8 cellular contexts compared by ENCODE assay signal in the genomic region with DNA sequence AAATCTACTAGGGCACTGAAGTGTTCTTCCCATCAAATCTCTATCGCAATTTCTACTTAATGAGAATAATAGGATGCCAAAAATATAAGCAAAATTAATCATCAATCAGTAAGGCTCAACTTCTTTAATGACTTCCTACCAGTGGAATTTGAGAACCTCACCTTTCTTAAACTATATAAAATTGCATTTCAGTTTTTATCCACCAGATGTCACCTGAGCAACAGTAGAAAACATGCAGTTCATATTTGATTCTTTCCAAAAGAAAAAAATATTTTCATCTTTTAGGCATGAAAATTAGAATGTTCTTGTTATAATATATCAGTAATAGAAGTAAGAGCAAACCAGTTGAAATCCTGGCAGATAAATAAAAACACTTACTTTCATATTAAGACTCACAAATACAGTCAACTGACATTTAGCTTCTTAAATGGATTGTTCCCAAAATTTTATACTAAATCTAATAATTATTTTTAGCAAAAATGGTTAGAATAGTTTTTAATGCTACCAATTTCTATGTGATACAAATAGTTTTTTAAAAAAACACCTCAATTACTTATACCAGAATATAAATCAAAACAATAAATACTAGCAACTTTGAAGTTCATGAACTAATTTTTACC. TPM values are rescaled to one million over a fixed set of nuclear protein-coding genes. Genes with fewer than 3 reads are reported as not detected.
DNase-seq lines count a peak whose midpoint lies in the region; ATAC-seq, FAIRE-seq and TF ChIP-seq lines count a peak whose summit lies in the region.

No MANE protein-coding gene starts in this region.

- H3K36me3 Mint-ChIP-seq in activated naive CD4-positive, alpha-beta T cell treated with anti-CD3 and anti-CD28 coated beads for 36 hours (ENCODE audit: low read depth) = no peaks in the 10 kb centered on the region

- H3K27ac ChIP-seq in cardiac muscle cell (no peak overlapping the region), K562 (ENCODE audit: extremely low read depth, low read depth, low read length) (no peak overlapping the region)

- no peak overlapping the region for H3K9ac ChIP-seq in K562 (ENCODE audit: insufficient read depth in 1 of 2, low read depth in 2 of 2, low read length in 2 of 2)

- in situ Hi-C loops in K562 (cut with MboI) = loop anchor here (5.0 kb wide), 1 partner anchor 267 kb away; no protein-coding TSS in a partner anchor

- H4K20me1 ChIP-seq in K562 (replicated peaks; ENCODE audit: control insufficient read depth, insufficient read depth, low read length) = no peaks in the 10 kb centered on the region

- H2AFZ ChIP-seq in K562 (ENCODE audit: low read depth, low read length) = no peak overlapping the region

- intact Hi-C loops in cardiac septum (cut with DNase I) = loop anchor here (2.0 to 5.0 kb wide), 2 partner anchors 67 to 279 kb away; no protein-coding TSS in a partner anchor
- intact Hi-C loops in K562 (cut with micrococcal nuclease) = loop anchor here (1.0 to 10.0 kb wide), 5 partner anchors 213 to 757 kb away; partner anchors contain the start of genes AP3S1 and ATG12
- intact Hi-C loops in activated naive CD4-positive, alpha-beta T cell treated with anti-CD3 and anti-CD28 coated beads for 36 hours (cut with micrococcal nuclease) = loop anchor here (1.0 kb wide), 4 partner anchors 264 to 758 kb away; no protein-coding TSS in a partner anchor

- peak; percentile 70 for ATAC-seq in K562

- POLR2A ChIA-PET in K562 (lab: Yijun Ruan, JAX) = no interaction called here

- H3K36me3 ChIP-seq in cardiac muscle cell = no peaks in the 10 kb centered on the region
- no peaks in the 10 kb centered on the region for H3K36me3 ChIP-seq in K562 (ENCODE audit: control insufficient read depth, insufficient read depth, low read length)

- peaks cover 22% of the 10 kb centered on the region for H3K27me3 Mint-ChIP-seq in activated naive CD4-positive, alpha-beta T cell treated with anti-CD3 and anti-CD28 coated beads for 36 hours (ENCODE audit: low read depth)

- CTCF ChIA-PET in K562 (lab: Yijun Ruan, JAX; ENCODE audit: low intra/inter-chr PET ratio) = interaction anchor here (1.0 to 3.2 kb wide), 6 partner anchors 262 to 758 kb away, joined by 3 to 31 read pairs (median 6); no protein-coding TSS in a partner anchor
- CTCF ChIA-PET in activated naive CD4-positive, alpha-beta T cell treated with anti-CD3 and anti-CD28 coated beads for 36 hours (lab: Charles Lee) = interaction anchor here (0.6 to 7.7 kb wide), 17 partner anchors 10 to 547 kb away, joined by 3 to 118 read pairs (median 4); partner anchors contain the start of gene FEM1C

- no peak for TF ChIP-seq EP300 in K562 (IDR thresholded peaks at IDR 0.05; ENCODE audit: low read length)

- no peak overlapping the region for H3K4me3 ChIP-seq in cardiac muscle cell
- no peak overlapping the region for H3K4me3 ChIP-seq in K562

- H3K4me1 Mint-ChIP-seq in activated naive CD4-positive, alpha-beta T cell treated with anti-CD3 and anti-CD28 coated beads for 36 hours (ENCODE audit: low read depth) = no peaks in the 10 kb centered on the region

- FAIRE-seq in K562 (lab: Jason Lieb, UNC) = peak; percentile 65

- no peak overlapping the region for H3K4me2 ChIP-seq in K562 (ENCODE audit: insufficient read depth, low read length)

- BruUV-seq in K562 (replicated peaks; lab: Mats Ljungman, UMichigan) = no TSS peak

- H3K9me3 Mint-ChIP-seq in activated naive CD4-positive, alpha-beta T cell treated with anti-CD3 and anti-CD28 coated beads for 36 hours = no peaks in the 10 kb centered on the region

- WGBS in K562 (ENCODE audit: insufficient coverage, low coverage, missing lambda C conversion rate) = 9% methylated on average over 1 of the region's 1 CpG

- H3K27me3 ChIP-seq in cardiac muscle cell (no peaks in the 10 kb centered on the region), K562 (ENCODE audit: control insufficient read depth in 2 of 2, insufficient read depth in 2 of 2, low read length in 2 of 2) (no peaks in the 10 kb centered on the region)

- TF ChIP-seq POLR2A in K562 (conservative IDR thresholded peaks at IDR 0.05) = no peak

- DNase-seq in cardiac muscle cell (ENCODE audit: low read depth in 1 of 2, low spot score in 1 of 2) (peak; percentile 42 to 60), cardiac septum (ENCODE audit: low spot score) (no peak), NCI-H146 (lab: John Stamatoyannopoulos, UW) (peak; percentile 46), K562 (ENCODE audit: extremely low read depth in 1 of 4, low spot score in 3 of 4) (peak in 3 of 4 experiments; percentile 12 to 49 (median 15)), kidney tubule cell (ENCODE audit: low spot score) (peak; percentile 75), HPDE6-E6E7 (ENCODE audit: extremely low spot score) (no peak), iPS-NIHi11 (ENCODE audit: low spot score) (no peak)
- DNase-seq in activated naive CD4-positive, alpha-beta T cell treated with anti-CD3 and anti-CD28 coated beads for 36 hours = no peak

- H3K9me1 ChIP-seq in K562 (ENCODE audit: control insufficient read depth, insufficient read depth, low read length) = no peaks in the 10 kb centered on the region

- no peaks in the 10 kb centered on the region for H3K79me2 ChIP-seq in K562 (ENCODE audit: control insufficient read depth, insufficient read depth, low read length)

- no peaks in the 10 kb centered on the region for H3K4me1 ChIP-seq in cardiac muscle cell (ENCODE audit: low read depth)
- H3K4me1 ChIP-seq in K562 (replicated peaks in 1 of 2; ENCODE audit: control insufficient read depth in 2 of 2, insufficient read depth in 2 of 2, low read length in 2 of 2) = no peaks in the 10 kb centered on the region

- TF ChIP-seq CTCF in cardiac muscle cell (IDR thresholded peaks at IDR 0.05; ENCODE audit: low read depth, low read length) (peak; percentile 45), K562 (IDR thresholded peaks at IDR 0.05 in 2 of 3, conservative IDR thresholded peaks at IDR 0.05 in 1 of 3; ENCODE audit: insufficient read depth in 2 of 3, low read depth in 1 of 3, low read length in 3 of 3) (peak in 1 of 3 experiments; percentile 70; a peak in 3 of 6 replicates)

- H3K27ac Mint-ChIP-seq in activated naive CD4-positive, alpha-beta T cell treated with anti-CD3 and anti-CD28 coated beads for 36 hours = no peak overlapping the region

- H3K9me3 ChIP-seq in cardiac muscle cell (ENCODE audit: low read depth) (no peaks in the 10 kb centered on the region), K562 (replicated peaks; ENCODE audit: control insufficient read depth, insufficient read depth, low read depth, low read length) (no peaks in the 10 kb centered on the region)

- peak; percentile 87 to 91 for TF ChIP-seq RAD21 in K562 (CRISPR knock-in tag; conservative IDR thresholded peaks at IDR 0.05 in 1 of 2, IDR thresholded peaks at IDR 0.05 in 1 of 2)

- no peak overlapping the region for H3K4me3 Mint-ChIP-seq in activated naive CD4-positive, alpha-beta T cell treated with anti-CD3 and anti-CD28 coated beads for 36 hours

TF ChIP-seq in K562, 482 proteins besides CTCF, POLR2A, EP300 and RAD21 (continues in another document):
- TF ChIP-seq ARNT (IDR thresholded peaks at IDR 0.05) = no peak

RNA-seq across cellular contexts. Expression of gene CCDC112, which starts 13.4 kb away (rescaled TPM):
- total RNA-seq in cardiac muscle cell (6.1 and 8.1 TPM in 2 replicates), cardiac septum (5.9 TPM), K562 (2014; rRNA removed) (7.4 and 8.5 TPM in 2 replicates), K562 (2014; rRNA removed; fragmentation: Illumina TruSeq; extraction: Trizol) (13.7 and 16.4 TPM in 2 replicates), K562 (2015; rRNA removed; fragmentation: Illumina TruSeq; extraction: Trizol) (14.0 and 15.2 TPM in 2 replicates), K562 (2021) (5.6 and 6.2 TPM in 2 replicates)
- polyA plus RNA-seq in cardiac muscle cell (10.9 and 11.5 TPM in 2 replicates), K562 (2011; rRNA removed) (2.7 and 3.4 TPM in 2 replicates), K562 (2014; fragmentation: Illumina TruSeq; extraction: Trizol) (14.4 and 15.3 TPM in 2 replicates), K562 (2014; fragmentation: Nextera tagmentation; extraction: Ambion mirVana) (1 to 10 TPM; 3.3 to 3.5 TPM), K562 (2014; rRNA removed) (7.9 and 9.9 TPM in 2 replicates)
- 0.65 and 3.1 TPM in 2 replicates for total RNA-seq in K562 (2011; cell fraction: chromatin; rRNA removed; ENCODE audit: low replicate concordance)
- total RNA-seq in K562 (2011; cell fraction: nucleolus; rRNA removed) = 0.50 and 0.66 TPM in 2 replicates
- total RNA-seq in K562 (2011; cell fraction: nucleoplasm; rRNA removed) = 1.3 and 2.4 TPM in 2 replicates
- polyA plus RNA-seq in K562 (2011; cell fraction: cytosol; rRNA removed) = 1.2 TPM in 2 replicates
- polyA plus RNA-seq in K562 (2011; cell fraction: nucleus; rRNA removed) = 0.87 and 1.1 TPM in 2 replicates
- 5.6 and 6.2 TPM in 2 replicates for polyA plus RNA-seq in K562 (2012)
- 2.1 and 2.8 TPM in 2 replicates for polyA minus RNA-seq in K562 (2011; rRNA and poly(A)+ RNA removed)
- 1.5 TPM in 2 replicates for polyA minus RNA-seq in K562 (2011; cell fraction: cytosol; rRNA and poly(A)+ RNA removed)
- 1.5 and 2.8 TPM in 2 replicates for polyA minus RNA-seq in K562 (2011; cell fraction: nucleus; rRNA and poly(A)+ RNA removed)
- total RNA-seq in activated naive CD4-positive, alpha-beta T cell treated with anti-CD3 and anti-CD28 coated beads for 36 hours = 1 to 10 TPM; 1.9 to 2.1 TPM

RNA-seq across cellular contexts. Expression of gene PGGT1B, which starts 47.2 kb away (rescaled TPM):
- total RNA-seq in cardiac muscle cell (8.8 and 12.8 TPM in 2 replicates), cardiac septum (24.7 TPM), K562 (2014; rRNA removed) (7.6 and 8.2 TPM in 2 replicates), K562 (2014; rRNA removed; fragmentation: Illumina TruSeq; extraction: Trizol) (21.2 and 27.4 TPM in 2 replicates), K562 (2015; rRNA removed; fragmentation: Illumina TruSeq; extraction: Trizol) (19.9 and 20.0 TPM in 2 replicates), K562 (2021) (33.7 and 38.8 TPM in 2 replicates)
- polyA plus RNA-seq in cardiac muscle cell (6.0 and 6.9 TPM in 2 replicates), K562 (2011; rRNA removed) (4.0 and 6.2 TPM in 2 replicates), K562 (2014; fragmentation: Illumina TruSeq; extraction: Trizol) (10.3 and 10.9 TPM in 2 replicates), K562 (2014; fragmentation: Nextera tagmentation; extraction: Ambion mirVana) (10 to 100 TPM; 19.8 to 32.3 TPM), K562 (2014; rRNA removed) (5.3 and 5.8 TPM in 2 replicates)
- total RNA-seq in K562 (2011; cell fraction: chromatin; rRNA removed; ENCODE audit: low replicate concordance) = 11.4 and 21.0 TPM in 2 replicates
- total RNA-seq in K562 (2011; cell fraction: nucleolus; rRNA removed) = 6.3 and 9.6 TPM in 2 replicates
- total RNA-seq in K562 (2011; cell fraction: nucleoplasm; rRNA removed) = 10.9 and 15.5 TPM in 2 replicates
- 0.91 and 1.9 TPM in 2 replicates for polyA plus RNA-seq in K562 (2011; cell fraction: cytosol; rRNA removed)
- 4.6 and 4.7 TPM in 2 replicates for polyA plus RNA-seq in K562 (2011; cell fraction: nucleus; rRNA removed)
- polyA plus RNA-seq in K562 (2012) = 13.4 and 17.5 TPM in 2 replicates
- 16.3 and 18.3 TPM in 2 replicates for polyA minus RNA-seq in K562 (2011; rRNA and poly(A)+ RNA removed)
- 6.1 and 7.2 TPM in 2 replicates for polyA minus RNA-seq in K562 (2011; cell fraction: cytosol; rRNA and poly(A)+ RNA removed)
- 26.3 and 31.2 TPM in 2 replicates for polyA minus RNA-seq in K562 (2011; cell fraction: nucleus; rRNA and poly(A)+ RNA removed)
- total RNA-seq in activated naive CD4-positive, alpha-beta T cell treated with anti-CD3 and anti-CD28 coated beads for 36 hours = 10 to 100 TPM; 35.8 to 37.4 TPM

Comparison
In these comparisons a context has a peak if more than half of its experiments do, and no peak if none do; other contexts are left out.
1. DNase-seq: peak in cardiac muscle cell (2 of 2), NCI-H146 (single experiment), K562 (3 of 4) and kidney tubule cell (single experiment); none in cardiac septum (single experiment), activated naive CD4-positive, alpha-beta T cell treated with anti-CD3 and anti-CD28 coated beads for 36 hours (single experiment), HPDE6-E6E7 (single experiment) and iPS-NIHi11 (single experiment).